15 cellular contexts compared by ENCODE assay signal in the genomic region with DNA sequence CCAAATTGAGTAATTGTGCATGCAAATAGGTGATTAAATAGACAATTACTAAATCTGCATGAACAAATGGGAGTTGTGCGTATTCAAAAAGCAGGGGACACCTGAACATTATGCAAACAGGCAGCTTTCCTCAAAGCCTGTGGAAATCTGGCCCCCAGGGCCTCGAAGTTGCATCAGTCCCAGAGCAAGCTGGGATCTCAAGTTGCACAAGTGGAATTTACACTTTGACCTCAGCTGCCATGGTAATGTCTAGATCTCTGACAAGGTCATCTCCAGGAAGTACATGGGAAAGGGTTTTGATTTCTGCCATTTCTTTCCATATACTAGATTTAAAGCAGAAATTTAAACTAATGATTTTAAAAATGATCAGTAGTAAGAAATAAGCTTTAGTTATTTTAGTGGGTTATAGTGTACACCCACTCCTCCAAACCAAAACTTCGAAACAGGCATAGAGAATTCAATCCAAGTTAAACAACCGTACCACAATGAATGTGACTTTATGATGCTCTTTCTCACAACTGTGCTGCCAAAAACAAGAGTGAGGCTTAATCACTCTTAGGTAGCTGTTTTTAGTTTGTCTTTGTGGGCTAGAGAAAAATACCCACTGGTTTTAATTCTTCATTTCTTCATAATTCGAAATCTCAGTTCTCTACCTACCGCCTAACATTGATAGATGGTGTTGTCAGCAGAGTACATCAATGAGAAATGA.
DNase-seq lines count a peak whose midpoint lies in the region; ATAC-seq, FAIRE-seq and TF ChIP-seq lines count a peak whose summit lies in the region.
"Had no signal": no experiment of that assay in that cellular context is flagged by ENCODE, and none has a peak within 500 bp of the region (broad histone marks: within the 10 kb centered on the region; RNA-seq: fewer than 3 reads in every experiment).

No MANE protein-coding gene starts in this region.

- H2AFZ ChIP-seq in PC-3 (ENCODE audit: low read length), result no peak overlapping the region

- no peak for FAIRE-seq in urothelium cell line (lab: Jason Lieb, UNC)

- H4K20me1 ChIP-seq in PC-3 (ENCODE audit: low read length), result no peaks in the 10 kb centered on the region

- no peaks in the 10 kb centered on the region for H3K9me2 ChIP-seq in PC-3 (replicated peaks; ENCODE audit: low read length)

- H3K27ac ChIP-seq in PC-3 (ENCODE audit: low read length), result no peak overlapping the region
- H3K27ac ChIP-seq: C4-2B, SJSA1 had no signal

- no peaks in the 10 kb centered on the region for H3F3A ChIP-seq in PC-3 (ENCODE audit: low read length, unreplicated experiment)

- intact Hi-C loops in PC-3 (cut with micrococcal nuclease), result no loop called here

- no peak overlapping the region for H3K9ac ChIP-seq in PC-3 (ENCODE audit: low read length)

- H3K4me1 Mint-ChIP-seq in osteocyte (ENCODE audit: unreplicated experiment), result peaks cover 19% of the 10 kb centered on the region

- no peaks in the 10 kb centered on the region for H3K36me3 ChIP-seq in PC-3 (ENCODE audit: low read depth, low read length)
- H3K36me3 ChIP-seq: SJSA1 had no signal

- TF ChIP-seq CTCF in PC-3 (conservative IDR thresholded peaks at IDR 0.05; ENCODE audit: low read depth, low read length) (no peak), fibroblast of mammary gland (conservative IDR thresholded peaks at IDR 0.05; ENCODE audit: control insufficient read depth, insufficient read depth, low read depth, low read length) (no peak), osteocyte (IDR thresholded peaks at IDR 0.05) (no peak)

- CTCF ChIA-PET in PC-3 (lab: Charles Lee), result no interaction called here

- H3K4me3 ChIP-seq in PC-3 (ENCODE audit: low read length) (no peak overlapping the region), fibroblast of mammary gland (ENCODE audit: control insufficient read depth, low read depth, low read length) (no peak overlapping the region)
- H3K4me3 ChIP-seq: SJSA1 had no signal

- ATAC-seq in PC-3 (no peak), HG02884 (IDR thresholded peaks at IDR 0.05; ENCODE audit: unreplicated experiment) (no peak), HG03378 (IDR thresholded peaks at IDR 0.05; ENCODE audit: unreplicated experiment) (no peak), GM19035 (IDR thresholded peaks at IDR 0.05; ENCODE audit: unreplicated experiment) (no peak)

- POLR2A ChIA-PET in PC-3 (lab: Charles Lee; ENCODE audit: unreplicated experiment), result interaction anchor here (0.6 kb wide), 1 partner anchor 68 kb away, joined by 3 read pairs; no protein-coding TSS in a partner anchor

- H3K4me2 ChIP-seq in PC-3 (ENCODE audit: low read length), result no peak overlapping the region

- H3K36me3 Mint-ChIP-seq in osteocyte (ENCODE audit: unreplicated experiment), result peaks cover 2% of the 10 kb centered on the region
- H3K36me3 Mint-ChIP-seq: activated naive CD8-positive, alpha-beta T cell had no signal

- H3K9me3 ChIP-seq in PC-3 (ENCODE audit: low read length), result no peaks in the 10 kb centered on the region
- H3K9me3 ChIP-seq: SJSA1 had no signal

- DNase-seq in H4 (ENCODE audit: low spot score) (peak; percentile 24), PC-3 (peak; percentile 3), fibroblast of mammary gland (ENCODE audit: low read depth) (peak; percentile 51), osteocyte (ENCODE audit: extremely low spot score, unreplicated experiment) (no peak), urothelium cell line (ENCODE audit: low spot score) (no peak)
- DNase-seq: effector CD8-positive, alpha-beta T cell; GF-D8; MM.1S had no signal

- H3K27ac Mint-ChIP-seq in osteocyte (ENCODE audit: unreplicated experiment), result peak overlapping the region; percentile 74
- H3K27ac Mint-ChIP-seq: activated naive CD8-positive, alpha-beta T cell; stimulated activated naive CD8-positive, alpha-beta T cell treated with anti-CD3 and anti-CD28 coated beads, Interleukin-15, Interleukin-2, amounts not matched to agents 100 ng/mL and 50 ng/mL, for 24 hours had no signal

- peaks cover 6% of the 10 kb centered on the region for H3K9me3 Mint-ChIP-seq in osteocyte (ENCODE audit: unreplicated experiment)

- no peaks in the 10 kb centered on the region for H3K27me3 ChIP-seq in PC-3 (ENCODE audit: low read length)
- H3K27me3 ChIP-seq: SJSA1 had no signal

- no peaks in the 10 kb centered on the region for H3K79me2 ChIP-seq in PC-3 (ENCODE audit: low read length)

- H3K4me3 Mint-ChIP-seq in osteocyte (ENCODE audit: unreplicated experiment), result no peak overlapping the region
- H3K4me3 Mint-ChIP-seq: activated naive CD8-positive, alpha-beta T cell; stimulated activated naive CD8-positive, alpha-beta T cell treated with anti-CD3 and anti-CD28 coated beads, Interleukin-15, Interleukin-2, amounts not matched to agents 100 ng/mL and 50 ng/mL, for 24 hours had no signal

- BruUV-seq in PC-3 (replicated peaks; lab: Mats Ljungman, UMichigan), result no TSS peak

- H3K27me3 Mint-ChIP-seq in osteocyte (ENCODE audit: unreplicated experiment), result no peaks in the 10 kb centered on the region
- H3K27me3 Mint-ChIP-seq: activated naive CD8-positive, alpha-beta T cell; stimulated activated naive CD8-positive, alpha-beta T cell treated with anti-CD3 and anti-CD28 coated beads, Interleukin-15, Interleukin-2, amounts not matched to agents 100 ng/mL and 50 ng/mL, for 24 hours had no signal

- H3K4me1 ChIP-seq in PC-3 (ENCODE audit: insufficient read depth, low read length), result no peaks in the 10 kb centered on the region
- H3K4me1 ChIP-seq: SJSA1 had no signal

Comparison
In these comparisons a context has a peak if more than half of its experiments do, and no peak if none do; other contexts are left out.
1. DNase-seq: peak in H4 (single experiment), PC-3 (single experiment) and fibroblast of mammary gland (single experiment); none in osteocyte (single experiment) and urothelium cell line (single experiment).